Comparison of ENCODE assay signal across 8 cellular contexts in the genomic region with DNA sequence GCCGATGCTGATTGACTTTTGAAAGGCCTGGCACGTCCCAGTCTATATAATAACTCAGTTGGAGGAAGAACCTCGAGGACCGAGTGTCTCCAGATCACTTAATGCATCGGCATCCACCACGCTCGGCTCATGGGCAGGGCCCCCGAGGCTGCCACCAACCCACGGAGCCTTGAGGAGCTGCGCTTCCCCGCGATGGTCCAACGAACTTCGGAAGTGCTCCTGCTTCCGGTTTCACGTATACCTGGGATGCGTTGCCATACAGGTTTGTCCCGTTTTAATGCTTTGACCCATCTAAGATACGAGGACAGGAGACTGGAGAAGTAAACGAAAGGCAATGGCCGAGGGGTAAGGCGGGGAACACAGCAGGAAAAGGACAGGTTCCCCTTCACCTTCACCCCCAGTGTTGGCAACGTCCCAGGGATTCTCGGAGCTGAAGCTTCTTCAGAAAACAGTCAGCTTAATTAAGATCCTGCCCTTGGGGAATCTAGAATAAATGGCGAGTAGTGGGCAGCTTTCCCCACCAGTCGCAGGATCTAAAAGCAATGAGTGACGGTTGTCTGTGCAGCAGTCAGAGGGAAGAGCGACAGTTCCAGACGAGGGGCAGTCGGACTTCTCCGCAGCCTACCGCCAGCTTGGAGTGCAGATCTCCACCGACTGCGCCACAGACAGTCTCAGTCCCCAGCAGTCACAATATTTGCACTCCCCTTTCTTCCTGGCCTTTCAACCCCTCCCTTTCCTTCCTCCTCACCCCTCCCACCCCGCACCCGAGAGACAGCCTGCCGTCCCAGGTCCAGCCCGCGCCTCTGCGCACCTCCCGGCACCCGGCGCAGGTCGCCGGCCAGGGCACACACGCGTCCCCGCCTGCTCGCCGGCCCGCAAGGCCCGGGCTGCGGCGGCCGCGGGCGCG. TPM values are rescaled to one million over a fixed set of nuclear protein-coding genes. Genes with fewer than 3 reads are reported as not detected.
DNase-seq lines count a peak whose midpoint lies in the region; ATAC-seq and TF ChIP-seq lines count a peak whose summit lies in the region.

No MANE protein-coding gene starts in this region.

- no peaks in the 10 kb centered on the region for H3K9me3 ChIP-seq in T-helper 17 cell (ENCODE audit: control insufficient read depth, low read length, poor library complexity, severe bottlenecking)

- in situ Hi-C loops in GM13977 (cut with MboI; ENCODE audit: low pct_unique_long_range_greater_than_20kb, low sequenced_read_pairs, unreplicated experiment) = no loop called here

- peaks cover 23% of the 10 kb centered on the region for H3K4me1 ChIP-seq in KMS-11 (ENCODE audit: low read depth, poor library complexity, severe bottlenecking)

- peak overlapping the region; percentile 10; the same call in 1 of the 2 replicates for H3K27ac ChIP-seq in KMS-11

- no peaks in the 10 kb centered on the region for H4K20me1 ChIP-seq in KMS-11 (ENCODE audit: insufficient read depth)

- H3K4me3 Mint-ChIP-seq in T-helper 17 cell = peak overlapping the region; percentile 91

- no peaks in the 10 kb centered on the region for H3K79me2 ChIP-seq in KMS-11 (ENCODE audit: insufficient read depth, low read depth)

- H3K4me3 ChIP-seq in KMS-11 (IDR thresholded peaks at IDR 0.05; ENCODE audit: insufficient read depth, low read depth, low read length) (peak overlapping the region; percentile 56), fibroblast of mammary gland (ENCODE audit: control insufficient read depth, low read depth, low read length) (peak overlapping the region; percentile 29), retinal pigment epithelial cell (ENCODE audit: low read length) (peak overlapping the region; percentile 46)

- H3K36me3 Mint-ChIP-seq in T-helper 17 cell (ENCODE audit: low read depth) = peaks cover 2% of the 10 kb centered on the region

- H3K36me3 ChIP-seq in KMS-11 (ENCODE audit: insufficient read depth) = no peaks in the 10 kb centered on the region

- peak overlapping the region; percentile 28; the same call in 1 of the 2 replicates for H3K9ac ChIP-seq in KMS-11

- no peak overlapping the region for H3K27ac Mint-ChIP-seq in T-helper 17 cell

- no peaks in the 10 kb centered on the region for H3K27me3 ChIP-seq in KMS-11 (ENCODE audit: insufficient read depth, low read depth)

- TF ChIP-seq CTCF in KMS-11 (conservative IDR thresholded peaks at IDR 0.05; ENCODE audit: low read depth, low read length) (no peak), fibroblast of mammary gland (conservative IDR thresholded peaks at IDR 0.05; ENCODE audit: control insufficient read depth, insufficient read depth, low read depth, low read length) (no peak), retinal pigment epithelial cell (conservative IDR thresholded peaks at IDR 0.05; ENCODE audit: low read depth, low read length) (no peak), GM13977 (IDR thresholded peaks at IDR 0.05; ENCODE audit: extremely low read depth, insufficient read depth, missing control alignments) (no peak)

- peak overlapping the region; percentile 84 for H3K4me2 ChIP-seq in KMS-11

- peaks cover 11% of the 10 kb centered on the region for H3K4me1 Mint-ChIP-seq in T-helper 17 cell

- DNase-seq in T-helper 17 cell (no peak), fibroblast of mammary gland (ENCODE audit: low read depth) (no peak), retinal pigment epithelial cell (ENCODE audit: low read depth) (no peak), GM13977 (ENCODE audit: low spot score) (no peak)
- DNase-seq in activated CD4-positive, alpha-beta T cell treated with anti-CD3 and anti-CD28 coated beads, Interleukin-2, amount 50 U/mL, for 1 hour = no peak

- ATAC-seq in GM18502 (IDR thresholded peaks at IDR 0.05; ENCODE audit: poor library complexity, unreplicated experiment) (peak; percentile 64), GM21825 (IDR thresholded peaks at IDR 0.05; ENCODE audit: unreplicated experiment) (peak; percentile 60), T-helper 17 cell (peak; percentile 54)

- peaks cover 56% of the 10 kb centered on the region for H3K27me3 Mint-ChIP-seq in T-helper 17 cell

- peak overlapping the region; percentile 97 for H2AFZ ChIP-seq in KMS-11 (ENCODE audit: low read depth)

RNA-seq across cellular contexts. Expression of a gene that starts 10.7 kb away (rescaled TPM):
- not detected for total RNA-seq in T-helper 17 cell
